In genomic region chr2:28676153-28676835, GRCh38 we compare ENCODE assay signal across 1 cellular context.
TF ChIP-seq lines count a peak whose summit lies in the region.

No MANE protein-coding gene starts in this region.

TF ChIP-seq in SK-N-SH treated with all-trans-retinoic acid at 6 μM for 48 hours, 23 proteins besides CTCF, POLR2A, EP300 and RAD21 (continued from another document):
- no peak for TF ChIP-seq ZNF565 (CRISPR knock-in tag; conservative IDR thresholded peaks at IDR 0.05; ENCODE audit: low read depth)
- no peak for TF ChIP-seq TCF4 (CRISPR knock-in tag; IDR thresholded peaks at IDR 0.05; ENCODE audit: borderline replicate concordance)
- no peak for TF ChIP-seq CSRNP3 (CRISPR knock-in tag; IDR thresholded peaks at IDR 0.05)
TF ChIP-seq in SK-N-SH treated with all-trans-retinoic acid at 6 μM for 48 hours: peak in this region for 0.
